19 cellular contexts compared by ENCODE assay signal in genomic region chr2:180849851-180850250, GRCh38.
"Had no signal": no experiment of that assay in that cellular context is flagged by ENCODE, and none has a peak within 500 bp of the region (broad histone marks: within the 10 kb centered on the region; RNA-seq: fewer than 3 reads in every experiment).

No MANE protein-coding gene starts in this region.

- H3K36me3 ChIP-seq: SJSA1 had no signal

- FAIRE-seq: HepG2 had no signal

- ATAC-seq: HepG2 had no signal

- DNase-seq: IMR-90, Karpas-422, KG1, MM.1S, NCI-H1092 treated with DMSO at 0.1 percent for 48 hours, NCI-H1436, NCI-H187, NCI-H2029, NCI-H2081 treated with DMSO at 0.1 percent for 48 hours, NCI-H2227 treated with DMSO at 0.1 percent for 48 hours, NCI-H524, NCI-H526 treated with DMSO at 0.1 percent for 48 hours, NCI-H774, Right ventricle myocardium superior, RPMI8226, SIG-M5 had no signal

- H3K27ac ChIP-seq: SJSA1, SK-N-MC had no signal

- H3K4me3 ChIP-seq: SJSA1, SK-N-MC had no signal

- H3K9me3 ChIP-seq: SJSA1 had no signal

- H3K27me3 ChIP-seq: SJSA1 had no signal

- H3K4me1 ChIP-seq: SJSA1 had no signal
